Comparison of ENCODE assay signal across 21 cellular contexts in genomic region chr3:116064646-116065045, GRCh38.
"Had no signal": no experiment of that assay in that cellular context is flagged by ENCODE, and none has a peak within 500 bp of the region (broad histone marks: within the 10 kb centered on the region; RNA-seq: fewer than 3 reads in every experiment).

No MANE protein-coding gene starts in this region.

- H3K4me1 ChIP-seq: gastrocnemius medialis, tibial artery had no signal

- H3K27ac Mint-ChIP-seq: activated CD8-positive, alpha-beta T cell treated with anti-CD3 and anti-CD28 coated beads for 36 hours; activated naive CD4-positive, alpha-beta T cell treated with anti-CD3 and anti-CD28 coated beads, Interleukin-2, amount 50 U/mL, for 72 hours; memory B cell; natural killer cell; stimulated activated naive B cell treated with anti-CD40 and anti-IgM and Interleukin-4, amounts not matched to agents 10 μg/mL and 1 μg/mL and 100 μg/mL, for 72 hours; WTC11 had no signal

- H3K36me3 ChIP-seq: brain microvascular endothelial cell, gastrocnemius medialis, neutrophil, tibial artery had no signal

- H3K27ac ChIP-seq: brain microvascular endothelial cell, epithelial cell of prostate, gastrocnemius medialis, neutrophil, tibial artery had no signal

- H3K36me3 Mint-ChIP-seq: activated naive CD4-positive, alpha-beta T cell treated with anti-CD3 and anti-CD28 coated beads, Interleukin-2, amount 50 U/mL, for 72 hours; memory B cell; natural killer cell; stimulated activated naive B cell treated with anti-CD40 and anti-IgM and Interleukin-4, amounts not matched to agents 10 μg/mL and 1 μg/mL and 100 μg/mL, for 72 hours; WTC11 had no signal

- H3K27me3 Mint-ChIP-seq: activated CD8-positive, alpha-beta T cell treated with anti-CD3 and anti-CD28 coated beads for 36 hours; memory B cell; stimulated activated naive B cell treated with anti-CD40 and anti-IgM and Interleukin-4, amounts not matched to agents 10 μg/mL and 1 μg/mL and 100 μg/mL, for 72 hours had no signal

- H3K4me3 Mint-ChIP-seq: activated CD8-positive, alpha-beta T cell treated with anti-CD3 and anti-CD28 coated beads for 36 hours; memory B cell; natural killer cell; stimulated activated naive B cell treated with anti-CD40 and anti-IgM and Interleukin-4, amounts not matched to agents 10 μg/mL and 1 μg/mL and 100 μg/mL, for 72 hours; WTC11 had no signal

- DNase-seq: activated CD4-positive, alpha-beta T cell treated with anti-CD3 and anti-CD28 coated beads for 4 hours; activated CD8-positive, alpha-beta T cell treated with anti-CD3 and anti-CD28 coated beads for 36 hours; activated effector memory CD4-positive, alpha-beta T cell treated with anti-CD3 and anti-CD28 coated beads, Interleukin-2, amount 50 U/mL, for 16 hours; activated T-cell treated with anti-CD3 and anti-CD28 coated beads, Interleukin-2, amount 50 U/mL, for 48 hours; amniotic stem cell; brain microvascular endothelial cell; effector memory CD4-positive, alpha-beta T cell; gastrocnemius medialis; islet precursor cell; natural killer cell; stimulated activated CD4-positive, alpha-beta T cell treated with anti-CD3 and anti-CD28 coated beads, Interleukin-15, amount 100 ng/mL, for 24 hours; stimulated activated CD4-positive, alpha-beta T cell treated with anti-CD3 and anti-CD28 coated beads, Interleukin-4, amount 100 ng/mL, for 1 hour; stimulated activated naive B cell treated with anti-CD40 and anti-IgM and Interleukin-4, amounts not matched to agents 10 μg/mL and 1 μg/mL and 100 μg/mL, for 72 hours; T-helper 2 cell; tibial artery had no signal

- ATAC-seq: activated CD8-positive, alpha-beta T cell treated with anti-CD3 and anti-CD28 coated beads for 36 hours; activated naive CD4-positive, alpha-beta T cell treated with anti-CD3 and anti-CD28 coated beads, Interleukin-2, amount 50 U/mL, for 72 hours; gastrocnemius medialis; left lobe of liver; natural killer cell; stimulated activated naive B cell treated with anti-CD40 and anti-IgM and Interleukin-4, amounts not matched to agents 10 μg/mL and 1 μg/mL and 100 μg/mL, for 72 hours; WTC11 had no signal

- H3K9me3 ChIP-seq: gastrocnemius medialis, neutrophil, tibial artery had no signal

- H3K27me3 ChIP-seq: brain microvascular endothelial cell, gastrocnemius medialis, neutrophil, tibial artery had no signal

- H3K4me3 ChIP-seq: gastrocnemius medialis, tibial artery had no signal

- H3K9me3 Mint-ChIP-seq: activated CD8-positive, alpha-beta T cell treated with anti-CD3 and anti-CD28 coated beads for 36 hours; memory B cell; stimulated activated naive B cell treated with anti-CD40 and anti-IgM and Interleukin-4, amounts not matched to agents 10 μg/mL and 1 μg/mL and 100 μg/mL, for 72 hours; WTC11 had no signal

- H3K4me1 Mint-ChIP-seq: memory B cell; natural killer cell; stimulated activated naive B cell treated with anti-CD40 and anti-IgM and Interleukin-4, amounts not matched to agents 10 μg/mL and 1 μg/mL and 100 μg/mL, for 72 hours had no signal
